In the genomic region with DNA sequence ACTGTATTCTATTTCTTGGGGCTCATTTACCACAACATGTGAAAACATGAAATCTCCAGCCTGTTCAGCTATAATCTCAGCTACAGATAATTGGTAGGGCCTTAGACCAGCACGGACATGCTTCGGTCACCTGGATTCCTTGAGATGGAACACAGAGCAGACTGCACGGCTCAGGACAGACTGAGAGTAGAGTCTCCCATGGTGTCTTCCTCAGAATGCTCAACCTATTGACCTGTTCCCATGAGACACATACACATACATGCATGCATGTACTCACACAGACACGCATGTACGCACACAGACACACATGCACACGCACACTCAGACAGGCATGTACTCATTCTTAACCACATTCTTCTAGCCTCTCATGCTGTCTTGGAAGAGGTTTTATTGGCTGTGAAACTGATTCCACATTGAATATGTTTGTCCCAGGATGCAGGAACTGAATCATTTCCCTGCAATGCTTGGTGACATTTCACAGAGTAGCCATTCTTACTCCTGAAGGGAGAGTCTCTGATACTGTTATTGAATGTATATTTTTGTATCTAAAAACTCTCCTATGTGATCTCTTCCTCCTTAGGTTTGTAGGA, we compare ENCODE assay signal across 10 cellular contexts. TPM values are rescaled to one million over a fixed set of nuclear protein-coding genes. Genes with fewer than 3 reads are reported as not detected.
DNase-seq lines count a peak whose midpoint lies in the region; ATAC-seq and TF ChIP-seq lines count a peak whose summit lies in the region.
"Had no signal": no experiment of that assay in that cellular context is flagged by ENCODE, and none has a peak within 500 bp of the region (broad histone marks: within the 10 kb centered on the region; RNA-seq: fewer than 3 reads in every experiment).

No MANE protein-coding gene starts in this region.

- H3K27ac ChIP-seq in RWPE2 (ENCODE audit: poor library complexity, severe bottlenecking): peak overlapping the region; percentile 99
- H3K27ac ChIP-seq in psoas muscle: peak overlapping the region; percentile 25
- H3K27ac ChIP-seq: testis had no signal

- WGBS in psoas muscle, 3 donors: 87 to 96% (median 89%) methylated on average over 6 of the region's 6 CpGs

- H3K4me3 ChIP-seq in RWPE2 (ENCODE audit: severe bottlenecking) (no peak overlapping the region), psoas muscle (no peak overlapping the region)

- ATAC-seq in RWPE2 (ENCODE audit: low read depth): no peak
- peak in 3 of 4 donors; percentile 19 to 32 (median 23) for ATAC-seq in psoas muscle
- ATAC-seq in HG03025 (IDR thresholded peaks at IDR 0.05; ENCODE audit: low FRiP score, unreplicated experiment): no peak

- DNase-seq in Daoy (ENCODE audit: low read depth) (peak; percentile 54), RWPE2 (ENCODE audit: low spot score) (no peak), fibroblast of gingiva (ENCODE audit: low read depth) (peak; percentile 58), psoas muscle (no peak), germinal center (ENCODE audit: low spot score) (no peak), NOMO-1 (lab: John Stamatoyannopoulos, UW; ENCODE audit: unreplicated experiment in 2 of 2) (no peak), NK-92 (lab: John Stamatoyannopoulos, UW; ENCODE audit: unreplicated experiment) (no peak)
- DNase-seq: kidney, testis had no signal

- H3K27me3 ChIP-seq in RWPE2 (ENCODE audit: insufficient read depth, poor library complexity, severe bottlenecking) (no peaks in the 10 kb centered on the region), psoas muscle (ENCODE audit: insufficient read depth in 3 of 3, low read length in 2 of 3) (no peaks in the 10 kb centered on the region)
- H3K27me3 ChIP-seq: testis had no signal

- H3K4me1 ChIP-seq in RWPE2 (ENCODE audit: insufficient read depth, poor library complexity, severe bottlenecking): peaks cover 31% of the 10 kb centered on the region
- H3K4me1 ChIP-seq in psoas muscle: no peaks in the 10 kb centered on the region
- H3K4me1 ChIP-seq: testis had no signal

- intact Hi-C loops in psoas muscle (cut with DNase I): no loop called here

- H3K36me3 ChIP-seq in RWPE2 (ENCODE audit: low read depth) (no peaks in the 10 kb centered on the region), psoas muscle (ENCODE audit: insufficient read depth in 1 of 2, low read depth in 1 of 2) (no peaks in the 10 kb centered on the region)

- H3K9me3 ChIP-seq in RWPE2 (ENCODE audit: severe bottlenecking) (no peaks in the 10 kb centered on the region), psoas muscle (no peaks in the 10 kb centered on the region)
- H3K9me3 ChIP-seq: testis had no signal

- TF ChIP-seq CTCF in RWPE2 (IDR thresholded peaks at IDR 0.05; ENCODE audit: poor library complexity, severe bottlenecking): no peak
- TF ChIP-seq CTCF in psoas muscle (IDR thresholded peaks at IDR 0.05): no peak

RNA-seq across cellular contexts. Expression of gene BZW1, which starts 23.5 kb away (rescaled TPM):
- total RNA-seq in Daoy (2014; rRNA removed; shearing (Covaris generic)): 550 and 605 TPM in 2 replicates
- 100 to 1,000 TPM in 3 of 4 donors, 10 to 100 TPM in 1; 55.6 to 122 (median 114) TPM for total RNA-seq in psoas muscle
- 100 to 1,000 TPM in 2 of 3 donors, 10 to 100 TPM in 1; 52.5 to 223 (median 163) TPM for polyA plus RNA-seq in psoas muscle

Comparison
In these comparisons a context has a peak if more than half of its experiments do, and no peak if none do; other contexts are left out.
1. DNase-seq: peak in Daoy (single experiment) and fibroblast of gingiva (single experiment); none in RWPE2 (single experiment), psoas muscle (0 of 2), germinal center (single experiment), NOMO-1 (0 of 2) and NK-92 (single experiment).
2. ATAC-seq: peak in psoas muscle (3 of 4); none in RWPE2 (single experiment) and HG03025 (single experiment).